8 cellular contexts compared by ENCODE assay signal in genomic region chr7:35802102-35802466, GRCh38. TPM values are rescaled to one million over a fixed set of nuclear protein-coding genes. Genes with fewer than 3 reads are reported as not detected.
A peak's percentile ranks its signal among the peaks of the same experiment; 100 is the strongest.
DNase-seq lines count a peak whose midpoint lies in the region; ATAC-seq, FAIRE-seq and TF ChIP-seq lines count a peak whose summit lies in the region.

No MANE protein-coding gene starts in this region.

- peak overlapping the region; percentile 92 to 96 (median 94) for H3K27ac ChIP-seq in gastrocnemius medialis

- peaks cover 41% of the 10 kb centered on the region for H3K4me1 Mint-ChIP-seq in T-helper 17 cell

- H3K4me1 ChIP-seq in gastrocnemius medialis, result peaks cover 23 to 31% of the 10 kb centered on the region in 2 donors

- ATAC-seq in T-helper 17 cell (no peak), gastrocnemius medialis (no peak), GM21786 (IDR thresholded peaks at IDR 0.05; ENCODE audit: unreplicated experiment) (no peak)

- no peaks in the 10 kb centered on the region for H3K27me3 Mint-ChIP-seq in T-helper 17 cell

- TF ChIP-seq POLR2A in gastrocnemius medialis (IDR thresholded peaks at IDR 0.05), result no peak

- H3K36me3 ChIP-seq in gastrocnemius medialis, result no peaks in the 10 kb centered on the region

- DNase-seq in GM18507 (ENCODE audit: extremely low spot score, insufficient read length, low read depth) (no peak), T-helper 17 cell (no peak), fibroblast of villous mesenchyme (ENCODE audit: low read depth) (no peak), gastrocnemius medialis (no peak), germinal center (ENCODE audit: low spot score) (no peak), COLO829 (ENCODE audit: low spot score) (no peak), posterior vena cava (ENCODE audit: low spot score) (no peak)

- FAIRE-seq in GM18507 (lab: Jason Lieb, UNC), result peak; percentile 50

- H3K4me3 ChIP-seq in fibroblast of villous mesenchyme (ENCODE audit: low read depth, low read length) (peak overlapping the region; percentile 92), gastrocnemius medialis (peak overlapping the region; percentile 86 to 96 (median 90))

- in situ Hi-C loops in gastrocnemius medialis (cut with MboI; ENCODE audit: low sequenced_read_pairs in 4 of 4), result loop anchor here in 1 of 4 donors (25.0 kb wide), 1 partner anchor 90 kb away; no protein-coding TSS in a partner anchor

- no peaks in the 10 kb centered on the region for H3K27me3 ChIP-seq in gastrocnemius medialis

- intact Hi-C loops in gastrocnemius medialis (cut with DNase I; ENCODE audit: low total_unique reads), result loop anchor here (5.0 to 10.0 kb wide), 3 partner anchors 45 to 490 kb away; no protein-coding TSS in a partner anchor
- intact Hi-C loops in posterior vena cava (cut with DNase I), result loop anchor here in 1 of 2 donors (10.0 kb wide), 1 partner anchor 87 kb away; no protein-coding TSS in a partner anchor

- H3K27ac Mint-ChIP-seq in T-helper 17 cell, result peak overlapping the region; percentile 96

- no peaks in the 10 kb centered on the region for H3K9me3 ChIP-seq in T-helper 17 cell (ENCODE audit: control insufficient read depth, low read length, poor library complexity, severe bottlenecking)
- H3K9me3 ChIP-seq in gastrocnemius medialis, result no peaks in the 10 kb centered on the region

- H3K4me3 Mint-ChIP-seq in T-helper 17 cell, result peak overlapping the region; percentile 97

- no peak for TF ChIP-seq CTCF in fibroblast of villous mesenchyme (IDR thresholded peaks at IDR 0.05; ENCODE audit: insufficient read depth, low read depth, low read length)
- TF ChIP-seq CTCF in gastrocnemius medialis (IDR thresholded peaks at IDR 0.05 in 4 of 5, conservative IDR thresholded peaks at IDR 0.05 in 1 of 5), result no peak

- peaks cover 3% of the 10 kb centered on the region for H3K36me3 Mint-ChIP-seq in T-helper 17 cell (ENCODE audit: low read depth)

RNA-seq across cellular contexts. Expression of gene SEPTIN7, which starts 1.2 kb away (rescaled TPM):
- 100 to 1,000 TPM; 191 to 220 TPM for total RNA-seq in T-helper 17 cell
- total RNA-seq in fibroblast of villous mesenchyme, result 168 and 244 TPM in 2 replicates
- total RNA-seq in gastrocnemius medialis, result 100 to 1,000 TPM in 3 of 4 donors, 10 to 100 TPM in 1; 92.1 to 145 (median 114) TPM
- total RNA-seq in posterior vena cava, result 100 to 1,000 TPM; 283 to 287 TPM
